Comparison of ENCODE assay signal across 28 cellular contexts in the genomic region with DNA sequence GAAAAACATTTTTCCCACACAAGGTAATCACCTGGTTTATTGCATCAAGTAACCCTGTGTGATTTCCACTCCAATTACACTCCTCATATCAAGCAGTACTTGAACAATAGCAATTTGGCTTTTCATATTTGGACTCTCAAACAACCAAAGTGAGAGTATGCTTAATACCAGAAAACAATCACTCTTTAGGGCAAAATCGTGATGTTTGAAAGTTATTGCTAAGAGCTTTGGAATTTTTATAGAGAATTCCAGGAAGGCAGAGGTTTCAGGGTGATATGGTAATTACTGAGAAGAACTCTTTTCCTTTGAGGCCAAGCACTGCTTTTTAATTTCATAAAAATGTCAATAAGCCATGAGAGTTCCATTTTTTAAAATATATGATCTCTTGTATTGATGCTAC.
"Had no signal": no experiment of that assay in that cellular context is flagged by ENCODE, and none has a peak within 500 bp of the region (broad histone marks: within the 10 kb centered on the region; RNA-seq: fewer than 3 reads in every experiment).

No MANE protein-coding gene starts in this region.

- H3K4me1 Mint-ChIP-seq: naive B cell; nephron; stimulated activated memory B cell treated with anti-CD40 and anti-IgM and Interleukin-4, amounts not matched to agents 10 μg/mL and 1 μg/mL and 100 μg/mL, for 72 hours had no signal

- H3K36me3 ChIP-seq: esophagus squamous epithelium, gastroesophageal sphincter, prostate gland, right lobe of liver, spleen, tibial artery, upper lobe of left lung, vagina had no signal

- H3K4me3 ChIP-seq: esophagus squamous epithelium, gastroesophageal sphincter, hepatocyte, lung, prostate gland, right lobe of liver, spleen, tibial artery, upper lobe of left lung, vagina had no signal

- H3K4me2 ChIP-seq: hepatocyte had no signal

- H3K27ac Mint-ChIP-seq: dendritic cell treated with granulocyte-macrophage colony-stimulating factor and Interleukin-4, amounts not matched to agents 40 ng/mL and 50 ng/mL, for 4 days; effector memory CD8-positive, alpha-beta T cell; naive B cell; nephron; stimulated activated memory B cell treated with anti-CD40 and anti-IgM and Interleukin-4, amounts not matched to agents 10 μg/mL and 1 μg/mL and 100 μg/mL, for 72 hours; stimulated activated naive CD8-positive, alpha-beta T cell treated with anti-CD3 and anti-CD28 coated beads, Interleukin-15, Interleukin-2, amounts not matched to agents 100 ng/mL and 50 ng/mL, for 24 hours had no signal

- ATAC-seq: effector memory CD8-positive, alpha-beta T cell; gastroesophageal sphincter; left cardiac atrium; left ventricle myocardium superior; right lobe of liver; stimulated activated memory B cell treated with anti-CD40 and anti-IgM and Interleukin-4, amounts not matched to agents 10 μg/mL and 1 μg/mL and 100 μg/mL, for 72 hours had no signal

- H3K9me3 ChIP-seq: esophagus squamous epithelium, gastroesophageal sphincter, prostate gland, right lobe of liver, tibial artery, upper lobe of left lung, vagina had no signal

- H3K4me1 ChIP-seq: esophagus squamous epithelium, gastroesophageal sphincter, parathyroid adenoma, prostate gland, right lobe of liver, spleen, tibial artery, upper lobe of left lung, vagina had no signal

- DNase-seq: effector memory CD8-positive, alpha-beta T cell; esophagus squamous epithelium; foreskin fibroblast; kidney; left cardiac atrium; left ventricle myocardium superior; mesenchymal stem cell; naive B cell; occipital lobe; retina; right lobe of liver; spleen; stimulated activated CD4-positive, alpha-beta T cell treated with anti-CD3 and anti-CD28 coated beads, Interleukin-15, amount 100 ng/mL, for 24 hours; stimulated activated CD4-positive, alpha-beta T cell treated with anti-CD3 and anti-CD28 coated beads, Interleukin-1b, Interleukin-23, amount 100 ng/mL, for 48 hours; stimulated activated CD4-positive, alpha-beta T cell treated with anti-CD3 and anti-CD28 coated beads, Interleukin-4, amount 100 ng/mL, for 24 hours; tibial artery; upper lobe of left lung had no signal

- H3K36me3 Mint-ChIP-seq: naive B cell; stimulated activated memory B cell treated with anti-CD40 and anti-IgM and Interleukin-4, amounts not matched to agents 10 μg/mL and 1 μg/mL and 100 μg/mL, for 72 hours had no signal

- H3K27me3 Mint-ChIP-seq: dendritic cell treated with granulocyte-macrophage colony-stimulating factor and Interleukin-4, amounts not matched to agents 40 ng/mL and 50 ng/mL, for 4 days; effector memory CD8-positive, alpha-beta T cell; naive B cell; stimulated activated memory B cell treated with anti-CD40 and anti-IgM and Interleukin-4, amounts not matched to agents 10 μg/mL and 1 μg/mL and 100 μg/mL, for 72 hours; stimulated activated naive CD8-positive, alpha-beta T cell treated with anti-CD3 and anti-CD28 coated beads, Interleukin-15, Interleukin-2, amounts not matched to agents 100 ng/mL and 50 ng/mL, for 24 hours had no signal

- H2AFZ ChIP-seq: hepatocyte, parathyroid adenoma had no signal

- H3K27ac ChIP-seq: epithelial cell of prostate, esophagus squamous epithelium, gastroesophageal sphincter, hepatocyte, parathyroid adenoma, prostate gland, right lobe of liver, spleen, tibial artery, upper lobe of left lung, vagina had no signal

- H3K79me2 ChIP-seq: hepatocyte, parathyroid adenoma had no signal

- FAIRE-seq: kidney had no signal

- H3K4me3 Mint-ChIP-seq: dendritic cell treated with granulocyte-macrophage colony-stimulating factor and Interleukin-4, amounts not matched to agents 40 ng/mL and 50 ng/mL, for 4 days; effector memory CD8-positive, alpha-beta T cell; naive B cell; nephron; stimulated activated memory B cell treated with anti-CD40 and anti-IgM and Interleukin-4, amounts not matched to agents 10 μg/mL and 1 μg/mL and 100 μg/mL, for 72 hours; stimulated activated naive CD8-positive, alpha-beta T cell treated with anti-CD3 and anti-CD28 coated beads, Interleukin-15, Interleukin-2, amounts not matched to agents 100 ng/mL and 50 ng/mL, for 24 hours had no signal

- H3K27me3 ChIP-seq: esophagus squamous epithelium, gastroesophageal sphincter, hepatocyte, right lobe of liver, spleen, tibial artery, upper lobe of left lung, vagina had no signal

- H3K9ac ChIP-seq: parathyroid adenoma had no signal
